In the genomic region with DNA sequence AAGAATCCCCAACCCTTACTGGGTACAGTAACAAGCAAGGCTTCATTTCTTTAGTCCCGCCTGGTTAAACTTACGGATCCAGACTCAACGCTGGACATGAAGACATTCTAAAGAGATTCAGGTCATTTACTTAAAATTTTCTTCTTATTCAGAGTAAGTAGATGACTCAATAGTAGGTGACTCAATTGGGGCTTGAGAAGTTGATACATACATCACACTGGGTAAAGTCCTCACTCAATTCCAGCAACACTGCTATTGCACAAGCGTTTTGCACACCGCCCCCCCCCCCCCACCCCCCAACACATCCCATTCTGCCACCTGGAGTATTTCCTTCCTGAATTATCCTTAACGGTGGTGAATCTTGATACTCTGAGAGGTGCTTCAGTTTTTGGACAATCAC, we compare ENCODE assay signal across 14 cellular contexts.
DNase-seq lines count a peak whose midpoint lies in the region; ATAC-seq and TF ChIP-seq lines count a peak whose summit lies in the region.
"Had no signal": no experiment of that assay in that cellular context is flagged by ENCODE, and none has a peak within 500 bp of the region (broad histone marks: within the 10 kb centered on the region; RNA-seq: fewer than 3 reads in every experiment).

No MANE protein-coding gene starts in this region.

- CTCF ChIA-PET in HEK293T (lab: Yijun Ruan, JAX), result no interaction called here

- POLR2A ChIA-PET in HEK293T (lab: Yijun Ruan, JAX), result no interaction called here

- DNase-seq in HCEC 1CT (peak; percentile 58), HEK293T (ENCODE audit: extremely low spot score) (no peak), COR-L47 (lab: John Stamatoyannopoulos, UW) (no peak), CD14-positive monocyte (ENCODE audit: low spot score) (no peak), Ammon's horn (ENCODE audit: low spot score) (no peak)
- no peak for DNase-seq in activated naive CD8-positive, alpha-beta T cell treated with anti-CD3 and anti-CD28 coated beads, Interleukin-2, amount 50 U/mL, for 24 hours
- DNase-seq: activated CD4-positive, alpha-beta T cell treated with anti-CD3 and anti-CD28 coated beads for 1 hour; NCI-H1092 treated with DMSO at 0.1 percent for 48 hours; NCI-H226; OCI-M1 had no signal

- H3K36me3 ChIP-seq in ACC112 (ENCODE audit: insufficient read depth, low read length) (peaks cover 38% of the 10 kb centered on the region), gastroesophageal sphincter (peaks cover 0 to 99% of the 10 kb centered on the region in 2 donors)

- peaks cover 5% of the 10 kb centered on the region for H3K79me2 ChIP-seq in ACC112 (ENCODE audit: control insufficient read depth, insufficient read depth, low read length, unreplicated experiment)

- H3K27me3 ChIP-seq in ACC112 (ENCODE audit: insufficient read depth, low read length) (no peaks in the 10 kb centered on the region), gastroesophageal sphincter (no peaks in the 10 kb centered on the region)
- H3K27me3 ChIP-seq: BLaER1 treated with 17β-estradiol and CSF1 and Interleukin-3, amounts not matched to agents 10 nM and 100 nM had no signal

- intact Hi-C loops in CD14-positive monocyte (cut with micrococcal nuclease), result no loop called here

- H3K27ac Mint-ChIP-seq in activated naive CD8-positive, alpha-beta T cell treated with anti-CD3 and anti-CD28 coated beads, Interleukin-2, amount 50 U/mL, for 24 hours, result peak overlapping the region; percentile 77
- no peak overlapping the region for H3K27ac Mint-ChIP-seq in CD14-positive monocyte
- H3K27ac Mint-ChIP-seq: activated T-helper 1 cell treated with anti-CD3 and anti-CD28 coated beads, Interleukin-12 subunit alpha, Interleukin-12 subunit beta, Interleukin-2, Interleukin-4 antibody, amounts not matched to agents 30 ng/mL and 10 ng/mL and 1 ng/mL, durations not matched to agents 14 hours and 24 hours and 36 hours had no signal

- no peaks in the 10 kb centered on the region for H3K9me3 Mint-ChIP-seq in activated naive CD8-positive, alpha-beta T cell treated with anti-CD3 and anti-CD28 coated beads, Interleukin-2, amount 50 U/mL, for 24 hours
- no peaks in the 10 kb centered on the region for H3K9me3 Mint-ChIP-seq in CD14-positive monocyte
- H3K9me3 Mint-ChIP-seq: activated T-helper 1 cell treated with anti-CD3 and anti-CD28 coated beads, Interleukin-12 subunit alpha, Interleukin-12 subunit beta, Interleukin-2, Interleukin-4 antibody, amounts not matched to agents 30 ng/mL and 10 ng/mL and 1 ng/mL, durations not matched to agents 14 hours and 24 hours and 36 hours had no signal

- peaks cover 78% of the 10 kb centered on the region for H3K36me3 Mint-ChIP-seq in activated naive CD8-positive, alpha-beta T cell treated with anti-CD3 and anti-CD28 coated beads, Interleukin-2, amount 50 U/mL, for 24 hours (ENCODE audit: low read depth)
- peaks cover 67 to 80% of the 10 kb centered on the region in 2 donors for H3K36me3 Mint-ChIP-seq in CD14-positive monocyte

- peaks cover 11% of the 10 kb centered on the region for H3K4me1 ChIP-seq in ACC112 (ENCODE audit: control insufficient read depth, insufficient read depth, low read length, unreplicated experiment)
- H3K4me1 ChIP-seq in gastroesophageal sphincter, result peaks cover 0 to 84% (median 0%) of the 10 kb centered on the region in 3 donors

- WGBS in gastroesophageal sphincter (ENCODE audit: low coverage in 1 of 2), 2 donors, result 91 to 100% methylated on average over 3 to 5 of the region's 6 CpGs

- no peaks in the 10 kb centered on the region for H3K27me3 Mint-ChIP-seq in activated naive CD8-positive, alpha-beta T cell treated with anti-CD3 and anti-CD28 coated beads, Interleukin-2, amount 50 U/mL, for 24 hours
- H3K27me3 Mint-ChIP-seq in CD14-positive monocyte (ENCODE audit: low read depth in 3 of 3), result peaks cover 0 to 3% (median 0%) of the 10 kb centered on the region in 3 donors

- peak overlapping the region; percentile 34; the same call in 1 of the 2 replicates for H3K27ac ChIP-seq in ACC112 (ENCODE audit: low read depth, low read length)
- peak overlapping the region in 3 of 4 donors; percentile 18 to 67 (median 44) for H3K27ac ChIP-seq in gastroesophageal sphincter

- no peaks in the 10 kb centered on the region for H3K9me3 ChIP-seq in gastroesophageal sphincter

- H3K4me3 ChIP-seq in ACC112 (ENCODE audit: low read depth, low read length), result no peak overlapping the region
- no peak overlapping the region for H3K4me3 ChIP-seq in gastroesophageal sphincter
- H3K4me3 ChIP-seq: BLaER1 treated with 17β-estradiol and CSF1 and Interleukin-3, amounts not matched to agents 10 nM and 100 nM had no signal

- no peak for ATAC-seq in activated naive CD8-positive, alpha-beta T cell treated with anti-CD3 and anti-CD28 coated beads, Interleukin-2, amount 50 U/mL, for 24 hours
- ATAC-seq in gastroesophageal sphincter, result no peak

- TF ChIP-seq EP300 in gastroesophageal sphincter (IDR thresholded peaks at IDR 0.05), result no peak

- no peak overlapping the region for H2AFZ ChIP-seq in ACC112 (ENCODE audit: low read length, unreplicated experiment)

- no peak for TF ChIP-seq POLR2A in gastroesophageal sphincter (IDR thresholded peaks at IDR 0.05)

- H3K4me3 Mint-ChIP-seq in activated naive CD8-positive, alpha-beta T cell treated with anti-CD3 and anti-CD28 coated beads, Interleukin-2, amount 50 U/mL, for 24 hours, result no peak overlapping the region
- H3K4me3 Mint-ChIP-seq in CD14-positive monocyte, result no peak overlapping the region
- H3K4me3 Mint-ChIP-seq: activated T-helper 1 cell treated with anti-CD3 and anti-CD28 coated beads, Interleukin-12 subunit alpha, Interleukin-12 subunit beta, Interleukin-2, Interleukin-4 antibody, amounts not matched to agents 30 ng/mL and 10 ng/mL and 1 ng/mL, durations not matched to agents 14 hours and 24 hours and 36 hours had no signal

- TF ChIP-seq CTCF in gastroesophageal sphincter (IDR thresholded peaks at IDR 0.05), result no peak
- TF ChIP-seq CTCF in CD14-positive monocyte (IDR thresholded peaks at IDR 0.05), result no peak

- peaks cover 35% of the 10 kb centered on the region for H3K4me1 Mint-ChIP-seq in activated naive CD8-positive, alpha-beta T cell treated with anti-CD3 and anti-CD28 coated beads, Interleukin-2, amount 50 U/mL, for 24 hours
- H3K4me1 Mint-ChIP-seq in CD14-positive monocyte, result no peaks in the 10 kb centered on the region

TF ChIP-seq in HEK293T, 16 proteins besides CTCF, POLR2A, EP300 and RAD21:
- no peak for TF ChIP-seq FOXM1 (IDR thresholded peaks at IDR 0.05; ENCODE audit: borderline replicate concordance)
- no peak for TF ChIP-seq FOXK2 (IDR thresholded peaks at IDR 0.05)
- no peak for TF ChIP-seq ELF4 (IDR thresholded peaks at IDR 0.05)
- no peak for TF ChIP-seq NFRKB (IDR thresholded peaks at IDR 0.05)
- no peak for TF ChIP-seq CTBP1 (IDR thresholded peaks at IDR 0.05; ENCODE audit: borderline replicate concordance)
- TF ChIP-seq LEF1 (IDR thresholded peaks at IDR 0.05; ENCODE audit: borderline replicate concordance), result no peak
- TF ChIP-seq HDGF (IDR thresholded peaks at IDR 0.05; ENCODE audit: borderline replicate concordance), result no peak
- no peak for TF ChIP-seq TARDBP (IDR thresholded peaks at IDR 0.05)
- no peak for TF ChIP-seq SP1 (IDR thresholded peaks at IDR 0.05)
- TF ChIP-seq, protein P1, sequence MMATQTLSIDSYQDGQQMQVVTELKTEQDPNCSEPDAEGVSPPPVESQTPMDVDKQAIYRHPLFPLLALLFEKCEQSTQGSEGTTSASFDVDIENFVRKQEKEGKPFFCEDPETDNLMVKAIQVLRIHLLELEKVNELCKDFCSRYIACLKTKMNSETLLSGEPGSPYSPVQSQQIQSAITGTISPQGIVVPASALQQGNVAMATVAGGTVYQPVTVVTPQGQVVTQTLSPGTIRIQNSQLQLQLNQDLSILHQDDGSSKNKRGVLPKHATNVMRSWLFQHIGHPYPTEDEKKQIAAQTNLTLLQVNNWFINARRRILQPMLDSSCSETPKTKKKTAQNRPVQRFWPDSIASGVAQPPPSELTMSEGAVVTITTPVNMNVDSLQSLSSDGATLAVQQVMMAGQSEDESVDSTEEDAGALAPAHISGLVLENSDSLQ (IDR thresholded peaks at IDR 0.05), result no peak
- TF ChIP-seq BHLHE40 (IDR thresholded peaks at IDR 0.05; ENCODE audit: borderline replicate concordance), result no peak
- TF ChIP-seq L3MBTL2 (conservative IDR thresholded peaks at IDR 0.05), result no peak
